In genomic region chrX:29090811-29091210, GRCh38 we compare ENCODE assay signal across 1 cellular context.
TF ChIP-seq lines count a peak whose summit lies in the region.

No MANE protein-coding gene starts in this region.

TF ChIP-seq in GM23338, 12 proteins besides CTCF, POLR2A, EP300 and RAD21 (continued from another document):
- TF ChIP-seq REST (IDR thresholded peaks at IDR 0.05; ENCODE audit: unreplicated experiment) (no peak), EZH2phosphoT487 (IDR thresholded peaks at IDR 0.05; ENCODE audit: unreplicated experiment) (no peak), STAT1 (IDR thresholded peaks at IDR 0.05; ENCODE audit: unreplicated experiment) (no peak), JUNB (IDR thresholded peaks at IDR 0.05; ENCODE audit: unreplicated experiment) (no peak), ZNF462 (CRISPR knock-in tag; IDR thresholded peaks at IDR 0.05) (no peak)
